ENCODE assay signal across 20 cellular contexts in the genomic region with DNA sequence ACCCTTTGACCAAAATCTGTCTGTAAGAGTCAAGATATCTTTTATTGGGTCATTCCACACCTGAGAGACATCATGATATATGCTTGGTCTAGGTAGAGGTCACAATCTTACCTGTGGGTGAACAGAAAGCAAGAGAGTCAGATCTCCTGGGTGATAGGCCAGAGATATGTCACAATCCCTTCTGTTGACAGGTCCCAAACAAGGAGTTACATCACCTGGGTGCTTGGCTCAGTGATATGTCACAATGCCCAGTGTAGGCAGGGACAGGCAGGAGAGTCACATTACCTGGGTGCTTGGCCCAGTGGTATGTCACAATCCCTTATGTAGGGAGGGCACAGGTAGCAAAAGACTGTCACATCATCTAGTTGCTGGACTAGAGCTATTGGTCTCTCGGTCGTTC.
DNase-seq lines count a peak whose midpoint lies in the region; ATAC-seq, FAIRE-seq and TF ChIP-seq lines count a peak whose summit lies in the region.
"Had no signal": no experiment of that assay in that cellular context is flagged by ENCODE, and none has a peak within 500 bp of the region (broad histone marks: within the 10 kb centered on the region; RNA-seq: fewer than 3 reads in every experiment).

No MANE protein-coding gene starts in this region.

- H3K4me1 ChIP-seq in HepG2 (ENCODE audit: insufficient read depth, low read length) (no peaks in the 10 kb centered on the region), prostate gland (replicated peaks) (no peaks in the 10 kb centered on the region)
- H3K4me1 ChIP-seq: A549; BLaER1 treated with 17β-estradiol and CSF1 and Interleukin-3, amounts not matched to agents 10 nM and 100 nM; Caco-2 had no signal

- H2AFZ ChIP-seq in HepG2 (ENCODE audit: low read length): no peak overlapping the region

- H3K27me3 ChIP-seq in HepG2 (ENCODE audit: control insufficient read depth in 1 of 2, insufficient read depth in 2 of 2, low read length in 2 of 2) (no peaks in the 10 kb centered on the region), prostate gland (replicated peaks; ENCODE audit: insufficient read depth) (no peaks in the 10 kb centered on the region)
- H3K27me3 ChIP-seq: BLaER1 treated with 17β-estradiol and CSF1 and Interleukin-3, amounts not matched to agents 10 nM and 100 nM had no signal

- H3K4me2 ChIP-seq in HepG2 (ENCODE audit: low read depth, low read length): no peak overlapping the region
- H3K4me2 ChIP-seq: A549; BLaER1 treated with 17β-estradiol and CSF1 and Interleukin-3, amounts not matched to agents 10 nM and 100 nM had no signal

- H3K4me3 ChIP-seq in LNCaP clone FGC (ENCODE audit: low read depth, low read length) (no peak overlapping the region), HepG2 (replicated peaks in 1 of 3; ENCODE audit: insufficient read depth in 1 of 3, low read depth in 2 of 3, low read length in 3 of 3) (no peak overlapping the region), prostate gland (no peak overlapping the region)
- H3K4me3 ChIP-seq: A549; BLaER1 treated with 17β-estradiol and CSF1 and Interleukin-3, amounts not matched to agents 10 nM and 100 nM had no signal

- BruUV-seq in HepG2 (replicated peaks; lab: Mats Ljungman, UMichigan): no TSS peak

- no peaks in the 10 kb centered on the region; a peak in 1 of 5 replicates for H3K36me3 ChIP-seq in HepG2 (replicated peaks in 1 of 2; ENCODE audit: control insufficient read depth in 1 of 2, insufficient read depth in 2 of 2, low read length in 2 of 2)
- no peaks in the 10 kb centered on the region for H3K36me3 ChIP-seq in prostate gland
- H3K36me3 ChIP-seq: BLaER1 treated with 17β-estradiol and CSF1 and Interleukin-3, amounts not matched to agents 10 nM and 100 nM had no signal

- in situ Hi-C loops in HepG2 (cut with HindIII; ENCODE audit: extremely low pct_ligation_motif_present, low pct_unique_long_range_greater_than_20kb): no loop called here

- WGBS in HepG2 (ENCODE audit: low lambda C conversion rate): 0% methylated on average over 2 of the region's 2 CpGs
- 77% methylated on average over 2 of the region's 2 CpGs for WGBS in prostate gland

- POLR2A ChIA-PET in HepG2 (lab: Yijun Ruan, JAX): no interaction called here

- no peaks in the 10 kb centered on the region for H4K20me1 ChIP-seq in HepG2 (ENCODE audit: insufficient read depth, low read length)
- H4K20me1 ChIP-seq: BLaER1 treated with 17β-estradiol and CSF1 and Interleukin-3, amounts not matched to agents 10 nM and 100 nM had no signal

- H3K9me3 ChIP-seq in HepG2 (ENCODE audit: low read length) (peaks cover 100% of the 10 kb centered on the region), prostate gland (no peaks in the 10 kb centered on the region)

- TF ChIP-seq EP300 in HepG2 (IDR thresholded peaks at IDR 0.05; ENCODE audit: low read depth in 2 of 2, low read length in 2 of 2): no peak
- no peak for TF ChIP-seq EP300 in HepG2 (CRISPR knock-in tag; IDR thresholded peaks at IDR 0.05; ENCODE audit: borderline replicate concordance)

- intact Hi-C loops in HepG2 (cut with micrococcal nuclease; ENCODE audit: unreplicated experiment) (no loop called here), prostate gland (cut with DNase I) (no loop called here)

- CTCF ChIA-PET in HepG2 (lab: Yijun Ruan, JAX; ENCODE audit: low intra/inter-chr PET ratio, low total read pairs): no interaction called here

- ATAC-seq in HepG2: no peak
- ATAC-seq in HG03432 (IDR thresholded peaks at IDR 0.05; ENCODE audit: unreplicated experiment): no peak
- no peak for ATAC-seq in GM21360 (IDR thresholded peaks at IDR 0.05; ENCODE audit: unreplicated experiment)
- ATAC-seq: A549; CD8-positive, alpha-beta T cell had no signal

- TF ChIP-seq RAD21 in HepG2 (CRISPR knock-in tag; IDR thresholded peaks at IDR 0.05): no peak

- no peaks in the 10 kb centered on the region for H3K79me2 ChIP-seq in HepG2 (ENCODE audit: insufficient read depth, low read length)

- FAIRE-seq in HepG2 (lab: Jason Lieb, UNC): no peak
- FAIRE-seq: A549, D721Med, G401.6, GM12891, GM19239 had no signal

- TF ChIP-seq CTCF in LNCaP clone FGC (IDR thresholded peaks at IDR 0.05; ENCODE audit: control insufficient read depth, extremely low read depth, insufficient read depth) (no peak), HepG2 (CRISPR knock-in tag; IDR thresholded peaks at IDR 0.05) (no peak), prostate gland (IDR thresholded peaks at IDR 0.05) (no peak)

- peak; percentile 23 for DNase-seq in LNCaP clone FGC (ENCODE audit: low read depth)
- no peak for DNase-seq in HepG2 (ENCODE audit: low spot score)
- peak; percentile 19 for DNase-seq in prostate gland (ENCODE audit: low spot score)
- DNase-seq: AML-193; Caco-2; Calu3; CD4-positive, alpha-beta T cell; CD8-positive, alpha-beta T cell; DMS79 treated with DMSO at 0.1 percent for 48 hours; GF-D8 had no signal

- TF ChIP-seq POLR2A in HepG2 (IDR thresholded peaks at IDR 0.05; ENCODE audit: insufficient read depth in 1 of 2, low read depth in 2 of 2, low read length in 2 of 2): no peak
- no peak for TF ChIP-seq POLR2A in prostate gland (IDR thresholded peaks at IDR 0.05)

- no peak overlapping the region for H3K9ac ChIP-seq in HepG2 (ENCODE audit: insufficient read depth, low read depth, low read length)
- H3K9ac ChIP-seq: BLaER1 treated with 17β-estradiol and CSF1 and Interleukin-3, amounts not matched to agents 10 nM and 100 nM had no signal

- H3K27ac ChIP-seq in HepG2 (ENCODE audit: extremely low read length, insufficient read depth, low read length) (no peak overlapping the region), prostate gland (no peak overlapping the region)
- H3K27ac ChIP-seq: 22Rv1; A549; BLaER1 treated with 17β-estradiol and CSF1 and Interleukin-3, amounts not matched to agents 10 nM and 100 nM; C4-2B had no signal

TF ChIP-seq in HepG2, 621 proteins besides CTCF, POLR2A, EP300 and RAD21:
- TF ChIP-seq CEBPB (IDR thresholded peaks at IDR 0.05; ENCODE audit: borderline replicate concordance, low read depth, low read length) (peak; percentile 51; the same call in 1 of the 2 replicates), HOXA9 (CRISPR knock-in tag; IDR thresholded peaks at IDR 0.05; ENCODE audit: borderline replicate concordance) (no peak)
